20 cellular contexts compared by ENCODE assay signal in genomic region chr12:32884962-32885361, GRCh38. TPM values are rescaled to one million over a fixed set of nuclear protein-coding genes. Genes with fewer than 3 reads are reported as not detected.
DNase-seq lines count a peak whose midpoint lies in the region; ATAC-seq and TF ChIP-seq lines count a peak whose summit lies in the region.
"Had no signal": no experiment of that assay in that cellular context is flagged by ENCODE, and none has a peak within 500 bp of the region (broad histone marks: within the 10 kb centered on the region; RNA-seq: fewer than 3 reads in every experiment).

No MANE protein-coding gene starts in this region.

- no peak for DNase-seq in heart left ventricle
- no peak for DNase-seq in left ventricle myocardium superior
- DNase-seq in endodermal cell = no peak
- no peak for DNase-seq in progenitor cell of endocrine pancreas (ENCODE audit: low spot score, unreplicated experiment)
- DNase-seq in psoas muscle = no peak
- no peak for DNase-seq in NOMO-1 treated with dmso at 0.1 percent for 144 hours (lab: John Stamatoyannopoulos, UW; ENCODE audit: unreplicated experiment)
- DNase-seq in activated T-cell treated with anti-CD3 and anti-CD28 coated beads, Interleukin-2, amount 50 U/mL, for 72 hours = no peak
- DNase-seq: AML-193; C1 segment of cervical spinal cord; Calu3; CD8-positive, alpha-beta T cell; DMS153; NCI-H187; NCI-H446; NCI-H526 treated with DMSO at 0.1 percent for 48 hours; PC-3; SIG-M5; SK-N-SH had no signal

- WGBS in heart left ventricle, 4 donors = 62 to 77% (median 73%) methylated on average over 4 of the region's 4 CpGs
- WGBS in endodermal cell (ENCODE audit: insufficient coverage in 1 of 2, insufficient read length in 1 of 2), 2 experiments = 94% methylated on average over 4 of the region's 4 CpGs; no CpG with 5 or more reads in 1 of the 2 experiments
- WGBS in psoas muscle, 3 donors = 54 to 60% (median 56%) methylated on average over 4 of the region's 4 CpGs

- intact Hi-C loops in heart left ventricle (cut with DNase I) = loop anchor here in 1 of 10 donors (5.0 kb wide), 1 partner anchor 33 kb away; no protein-coding TSS in a partner anchor
- intact Hi-C loops in left ventricle myocardium superior (cut with micrococcal nuclease) = no loop called here
- intact Hi-C loops in psoas muscle (cut with DNase I) = no loop called here

- no peaks in the 10 kb centered on the region for H3K27me3 Mint-ChIP-seq in endodermal cell (ENCODE audit: insufficient read depth)
- no peaks in the 10 kb centered on the region for H3K27me3 Mint-ChIP-seq in progenitor cell of endocrine pancreas
- peaks cover 11% of the 10 kb centered on the region for H3K27me3 Mint-ChIP-seq in activated T-cell treated with anti-CD3 and anti-CD28 coated beads, Interleukin-2, amount 50 U/mL, for 72 hours (ENCODE audit: low read depth)

- H3K27ac ChIP-seq in heart left ventricle (peak overlapping the region in 9 of 12 donors; percentile 7 to 90 (median 53)), endodermal cell (ENCODE audit: low read depth, low read length) (no peak overlapping the region), psoas muscle (no peak overlapping the region)
- H3K27ac ChIP-seq: HL-60 had no signal

- peaks cover 0 to 73% (median 9%) of the 10 kb centered on the region in 12 donors for H3K4me1 ChIP-seq in heart left ventricle
- H3K4me1 ChIP-seq in endodermal cell (ENCODE audit: control insufficient read depth, insufficient read depth, low read length) = no peaks in the 10 kb centered on the region
- no peaks in the 10 kb centered on the region for H3K4me1 ChIP-seq in psoas muscle

- H3K4me3 ChIP-seq in heart left ventricle = no peak overlapping the region
- no peak overlapping the region for H3K4me3 ChIP-seq in endodermal cell (ENCODE audit: low read length)
- no peak overlapping the region for H3K4me3 ChIP-seq in psoas muscle

- TF ChIP-seq CTCF in heart left ventricle (IDR thresholded peaks at IDR 0.05) = no peak
- no peak for TF ChIP-seq CTCF in endodermal cell (conservative IDR thresholded peaks at IDR 0.05)
- TF ChIP-seq CTCF in progenitor cell of endocrine pancreas (IDR thresholded peaks at IDR 0.05; ENCODE audit: unreplicated experiment) = no peak
- no peak for TF ChIP-seq CTCF in psoas muscle (IDR thresholded peaks at IDR 0.05)

- TF ChIP-seq POLR2A in heart left ventricle (IDR thresholded peaks at IDR 0.05) = no peak

- no peak overlapping the region for H3K9ac ChIP-seq in endodermal cell (ENCODE audit: extremely low read depth, low read length, poor library complexity, severe bottlenecking)
- H3K9ac ChIP-seq: SK-N-SH had no signal

- TF ChIP-seq RAD21 in Ishikawa (IDR thresholded peaks at IDR 0.05; ENCODE audit: low read depth) = no peak

- H3K36me3 Mint-ChIP-seq in endodermal cell (ENCODE audit: low read depth) = peaks cover 40% of the 10 kb centered on the region
- peaks cover 18% of the 10 kb centered on the region for H3K36me3 Mint-ChIP-seq in progenitor cell of endocrine pancreas (ENCODE audit: insufficient read depth)
- no peaks in the 10 kb centered on the region for H3K36me3 Mint-ChIP-seq in activated T-cell treated with anti-CD3 and anti-CD28 coated beads, Interleukin-2, amount 50 U/mL, for 72 hours (ENCODE audit: insufficient read depth in 2 of 2)
- H3K36me3 Mint-ChIP-seq: CD8-positive, alpha-beta T cell had no signal

- peaks cover 65% of the 10 kb centered on the region for H3K4me1 Mint-ChIP-seq in endodermal cell
- peaks cover 43% of the 10 kb centered on the region for H3K4me1 Mint-ChIP-seq in progenitor cell of endocrine pancreas (ENCODE audit: low read depth)
- H3K4me1 Mint-ChIP-seq in activated T-cell treated with anti-CD3 and anti-CD28 coated beads, Interleukin-2, amount 50 U/mL, for 72 hours (ENCODE audit: low read depth) = no peaks in the 10 kb centered on the region

- H3K36me3 ChIP-seq in heart left ventricle = no peaks in the 10 kb centered on the region
- peaks cover 66% of the 10 kb centered on the region for H3K36me3 ChIP-seq in endodermal cell (ENCODE audit: control insufficient read depth, insufficient read depth, low read length)
- H3K36me3 ChIP-seq in psoas muscle (ENCODE audit: insufficient read depth in 1 of 2, low read depth in 1 of 2) = no peaks in the 10 kb centered on the region

- peak overlapping the region; percentile 9 for H3K27ac Mint-ChIP-seq in endodermal cell
- H3K27ac Mint-ChIP-seq in progenitor cell of endocrine pancreas = peak overlapping the region; percentile 50
- H3K27ac Mint-ChIP-seq in activated T-cell treated with anti-CD3 and anti-CD28 coated beads, Interleukin-2, amount 50 U/mL, for 72 hours = no peak overlapping the region
- H3K27ac Mint-ChIP-seq: CD8-positive, alpha-beta T cell had no signal

- no peak for TF ChIP-seq EP300 in Ishikawa (IDR thresholded peaks at IDR 0.05; ENCODE audit: borderline replicate concordance)

- H3K27me3 ChIP-seq in heart left ventricle (no peaks in the 10 kb centered on the region), endodermal cell (ENCODE audit: control insufficient read depth, insufficient read depth, low read length, poor library complexity, severe bottlenecking) (no peaks in the 10 kb centered on the region), psoas muscle (ENCODE audit: insufficient read depth in 3 of 3, low read length in 2 of 3) (no peaks in the 10 kb centered on the region)

- H3K4me3 Mint-ChIP-seq in endodermal cell (no peak overlapping the region), progenitor cell of endocrine pancreas (ENCODE audit: low read depth) (no peak overlapping the region)
- H3K4me3 Mint-ChIP-seq in activated T-cell treated with anti-CD3 and anti-CD28 coated beads, Interleukin-2, amount 50 U/mL, for 72 hours = no peak overlapping the region
- H3K4me3 Mint-ChIP-seq: CD8-positive, alpha-beta T cell had no signal

- ATAC-seq in heart left ventricle (no peak), left ventricle myocardium superior (no peak), psoas muscle (no peak)
- ATAC-seq in activated T-cell treated with anti-CD3 and anti-CD28 coated beads, Interleukin-2, amount 50 U/mL, for 72 hours (replicated peaks in 1 of 2) = no peak
- ATAC-seq: CD8-positive, alpha-beta T cell; PC-3 had no signal

- H3K9me3 Mint-ChIP-seq in endodermal cell (no peaks in the 10 kb centered on the region), progenitor cell of endocrine pancreas (ENCODE audit: low read depth) (no peaks in the 10 kb centered on the region)
- no peaks in the 10 kb centered on the region for H3K9me3 Mint-ChIP-seq in activated T-cell treated with anti-CD3 and anti-CD28 coated beads, Interleukin-2, amount 50 U/mL, for 72 hours
- H3K9me3 Mint-ChIP-seq: CD8-positive, alpha-beta T cell had no signal

- H3K9me3 ChIP-seq in heart left ventricle (no peaks in the 10 kb centered on the region), endodermal cell (ENCODE audit: control insufficient read depth, low read length) (no peaks in the 10 kb centered on the region), psoas muscle (no peaks in the 10 kb centered on the region)
- H3K9me3 ChIP-seq: SK-N-SH had no signal

TF ChIP-seq in Ishikawa, 13 proteins besides CTCF, POLR2A, EP300 and RAD21:
- no peak for TF ChIP-seq CEBPB (IDR thresholded peaks at IDR 0.05)
- TF ChIP-seq, protein P1, sequence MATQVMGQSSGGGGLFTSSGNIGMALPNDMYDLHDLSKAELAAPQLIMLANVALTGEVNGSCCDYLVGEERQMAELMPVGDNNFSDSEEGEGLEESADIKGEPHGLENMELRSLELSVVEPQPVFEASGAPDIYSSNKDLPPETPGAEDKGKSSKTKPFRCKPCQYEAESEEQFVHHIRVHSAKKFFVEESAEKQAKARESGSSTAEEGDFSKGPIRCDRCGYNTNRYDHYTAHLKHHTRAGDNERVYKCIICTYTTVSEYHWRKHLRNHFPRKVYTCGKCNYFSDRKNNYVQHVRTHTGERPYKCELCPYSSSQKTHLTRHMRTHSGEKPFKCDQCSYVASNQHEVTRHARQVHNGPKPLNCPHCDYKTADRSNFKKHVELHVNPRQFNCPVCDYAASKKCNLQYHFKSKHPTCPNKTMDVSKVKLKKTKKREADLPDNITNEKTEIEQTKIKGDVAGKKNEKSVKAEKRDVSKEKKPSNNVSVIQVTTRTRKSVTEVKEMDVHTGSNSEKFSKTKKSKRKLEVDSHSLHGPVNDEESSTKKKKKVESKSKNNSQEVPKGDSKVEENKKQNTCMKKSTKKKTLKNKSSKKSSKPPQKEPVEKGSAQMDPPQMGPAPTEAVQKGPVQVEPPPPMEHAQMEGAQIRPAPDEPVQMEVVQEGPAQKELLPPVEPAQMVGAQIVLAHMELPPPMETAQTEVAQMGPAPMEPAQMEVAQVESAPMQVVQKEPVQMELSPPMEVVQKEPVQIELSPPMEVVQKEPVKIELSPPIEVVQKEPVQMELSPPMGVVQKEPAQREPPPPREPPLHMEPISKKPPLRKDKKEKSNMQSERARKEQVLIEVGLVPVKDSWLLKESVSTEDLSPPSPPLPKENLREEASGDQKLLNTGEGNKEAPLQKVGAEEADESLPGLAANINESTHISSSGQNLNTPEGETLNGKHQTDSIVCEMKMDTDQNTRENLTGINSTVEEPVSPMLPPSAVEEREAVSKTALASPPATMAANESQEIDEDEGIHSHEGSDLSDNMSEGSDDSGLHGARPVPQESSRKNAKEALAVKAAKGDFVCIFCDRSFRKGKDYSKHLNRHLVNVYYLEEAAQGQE (IDR thresholded peaks at IDR 0.05; ENCODE audit: low read depth) = no peak
- TF ChIP-seq NFIC (IDR thresholded peaks at IDR 0.05) = no peak
- TF ChIP-seq EGR1 (IDR thresholded peaks at IDR 0.05) = peak; percentile 93

RNA-seq across cellular contexts. Expression of gene PKP2, which starts 11.6 kb away (rescaled TPM):
- total RNA-seq in heart left ventricle (100 to 1,000 TPM; 269 to 576 (median 402) TPM), left ventricle myocardium superior (423 TPM), endodermal cell (100 to 1,000 TPM in 1 of 2 donors, 10 to 100 TPM in 1; 62.5 to 124 TPM), progenitor cell of endocrine pancreas (102 and 103 TPM in 2 replicates), psoas muscle (1 to 10 TPM; 2.8 to 7.8 (median 5.6) TPM)
- polyA plus RNA-seq in heart left ventricle (100 to 1,000 TPM; 111 to 206 TPM), psoas muscle (1 to 10 TPM; 2.5 to 4.0 (median 3.8) TPM)
- polyA plus RNA-seq in endodermal cell (2013, experiment 1 of 2) = 18.1 TPM
- 20.5 TPM for polyA plus RNA-seq in endodermal cell (2013, experiment 2 of 2)
- under 1 TPM; 0.12 to 0.39 TPM for total RNA-seq in activated T-cell treated with anti-CD3 and anti-CD28 coated beads, Interleukin-2, amount 50 U/mL, for 72 hours
- total RNA-seq: CD8-positive, alpha-beta T cell had no signal

Comparison
In these comparisons a context has a peak if more than half of its experiments do, and no peak if none do; other contexts are left out.
1. H3K27ac ChIP-seq: peak in heart left ventricle (9 of 12); none in endodermal cell (single experiment) and psoas muscle (single experiment).
2. RNA of gene PKP2, which starts 11.6 kb away (total RNA-seq): 423 TPM in left ventricle myocardium superior (single experiment), 269 to 576 TPM in heart left ventricle, 62.5 to 124 TPM in endodermal cell and 102 to 103 TPM in progenitor cell of endocrine pancreas; 2.8 to 7.8 TPM in psoas muscle and 0.12 to 0.39 TPM in activated T-cell treated with anti-CD3 and anti-CD28 coated beads, Interleukin-2, amount 50 U/mL, for 72 hours; every median in the first group is over 4 times any median in the second.